In the genomic region with DNA sequence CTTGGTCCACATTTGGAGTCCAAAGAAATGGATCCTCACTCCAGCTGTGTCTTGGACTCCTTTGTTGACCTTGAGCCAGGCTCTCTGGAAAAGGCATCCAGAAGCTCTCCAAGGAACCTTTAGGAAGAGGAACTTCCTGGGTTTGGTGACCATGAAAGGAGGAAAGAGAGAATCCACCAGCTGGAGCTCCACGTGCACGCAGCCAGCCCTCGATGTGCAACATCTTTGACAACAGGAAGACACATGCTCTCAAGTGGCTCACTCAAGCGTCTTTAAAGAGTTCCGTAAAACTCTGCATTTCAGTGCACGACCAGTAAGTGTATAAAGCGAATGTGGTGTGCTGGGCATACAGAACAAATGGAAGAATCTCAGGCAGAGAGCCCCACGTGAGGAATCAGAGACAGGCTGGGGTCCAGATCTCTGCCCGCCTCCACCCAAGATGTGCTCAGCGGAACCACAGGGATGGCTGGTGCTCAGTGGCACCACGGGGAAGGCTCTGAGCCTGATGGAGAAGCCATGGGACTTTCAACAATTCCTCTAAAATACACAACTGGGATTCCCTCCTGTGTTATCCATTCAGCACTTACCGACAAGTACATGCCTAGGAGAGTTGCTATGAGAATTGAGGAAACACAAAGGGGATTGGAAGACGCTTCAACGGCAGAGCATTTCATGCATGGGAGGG, we compare ENCODE assay signal across 19 cellular contexts. TPM values are rescaled to one million over a fixed set of nuclear protein-coding genes. Genes with fewer than 3 reads are reported as not detected.
DNase-seq lines count a peak whose midpoint lies in the region; ATAC-seq and TF ChIP-seq lines count a peak whose summit lies in the region.
"Had no signal": no experiment of that assay in that cellular context is flagged by ENCODE, and none has a peak within 500 bp of the region (broad histone marks: within the 10 kb centered on the region; RNA-seq: fewer than 3 reads in every experiment).

No MANE protein-coding gene starts in this region.

- peaks cover 96% of the 10 kb centered on the region for H3K27me3 Mint-ChIP-seq in nephron progenitor cell (ENCODE audit: low read depth, poor library complexity)

- WGBS in gastroesophageal sphincter (ENCODE audit: low coverage in 1 of 2), 2 donors: 64 to 67% methylated on average over 6 to 11 of the region's 14 CpGs
- 73 to 77% methylated on average over 13 to 14 of the region's 14 CpGs for WGBS in esophagus squamous epithelium, 2 donors

- H3K4me2 ChIP-seq in BLaER1 treated with 17β-estradiol and CSF1 and Interleukin-3, amounts not matched to agents 10 nM and 100 nM: peak overlapping the region; percentile 33 to 91 (median 77)
- H3K4me2 ChIP-seq: GM23338 had no signal

- peaks cover 8% of the 10 kb centered on the region for H3K4me1 Mint-ChIP-seq in nephron progenitor cell
- H3K4me1 Mint-ChIP-seq: CD14-positive monocyte; CD4-positive, alpha-beta memory T cell; GM23338 had no signal

- no peak for TF ChIP-seq EP300 in gastroesophageal sphincter (IDR thresholded peaks at IDR 0.05)

- TF ChIP-seq CTCF in gastroesophageal sphincter (IDR thresholded peaks at IDR 0.05): no peak
- TF ChIP-seq CTCF in nephron progenitor cell (IDR thresholded peaks at IDR 0.05): no peak
- TF ChIP-seq CTCF in esophagus squamous epithelium (IDR thresholded peaks at IDR 0.05): no peak

- peaks cover 0 to 1% (median 0%) of the 10 kb centered on the region in 11 experiments; a peak in 1 of 22 replicates for H3K9me3 ChIP-seq in BLaER1 treated with 17β-estradiol and CSF1 and Interleukin-3, amounts not matched to agents 10 nM and 100 nM (replicated peaks in 1 of 11)
- H3K9me3 ChIP-seq in gastroesophageal sphincter: no peaks in the 10 kb centered on the region
- no peaks in the 10 kb centered on the region for H3K9me3 ChIP-seq in esophagus squamous epithelium
- H3K9me3 ChIP-seq: BE2C had no signal

- H3K27ac Mint-ChIP-seq in nephron progenitor cell: peak overlapping the region; percentile 47
- H3K27ac Mint-ChIP-seq: CD14-positive monocyte; CD4-positive, alpha-beta memory T cell; GM23338 had no signal

- no peaks in the 10 kb centered on the region for H3K27me3 ChIP-seq in BLaER1 treated with 17β-estradiol and CSF1 and Interleukin-3, amounts not matched to agents 10 nM and 100 nM
- H3K27me3 ChIP-seq in gastroesophageal sphincter (peaks cover 20% of the 10 kb centered on the region), esophagus squamous epithelium (peaks cover 0 to 4% (median 0%) of the 10 kb centered on the region in 4 donors)
- H3K27me3 ChIP-seq: BE2C had no signal

- DNase-seq in nephron progenitor cell (no peak), NCI-H69 (lab: John Stamatoyannopoulos, UW) (no peak), posterior cingulate gyrus (no peak), esophagus squamous epithelium (lab: John Stamatoyannopoulos, UW) (no peak)
- DNase-seq: BE2C; CD4-positive, alpha-beta memory T cell; DMS153; DMS79; GF-D8; HCEC 1CT; IMR-90 had no signal

- H3K4me3 Mint-ChIP-seq in nephron progenitor cell: no peak overlapping the region
- H3K4me3 Mint-ChIP-seq: CD14-positive monocyte; CD4-positive, alpha-beta memory T cell; GM23338 had no signal

- no peaks in the 10 kb centered on the region for H3K36me3 ChIP-seq in BLaER1 treated with 17β-estradiol and CSF1 and Interleukin-3, amounts not matched to agents 10 nM and 100 nM
- no peaks in the 10 kb centered on the region for H3K36me3 ChIP-seq in gastroesophageal sphincter
- H3K36me3 ChIP-seq in esophagus squamous epithelium: no peaks in the 10 kb centered on the region
- H3K36me3 ChIP-seq: BE2C had no signal

- peaks cover 11 to 29% (median 20%) of the 10 kb centered on the region in 10 experiments for H3K4me1 ChIP-seq in BLaER1 treated with 17β-estradiol and CSF1 and Interleukin-3, amounts not matched to agents 10 nM and 100 nM
- H3K4me1 ChIP-seq in gastroesophageal sphincter (no peaks in the 10 kb centered on the region), esophagus squamous epithelium (no peaks in the 10 kb centered on the region)
- H3K4me1 ChIP-seq: BE2C had no signal

- ATAC-seq in gastroesophageal sphincter: peak; percentile 38
- ATAC-seq: GM23338, K562 had no signal

- intact Hi-C loops in posterior cingulate gyrus (cut with DNase I): no loop called here
- intact Hi-C loops in esophagus squamous epithelium (cut with DNase I): no loop called here

- no peak for TF ChIP-seq POLR2A in gastroesophageal sphincter (IDR thresholded peaks at IDR 0.05)
- no peak for TF ChIP-seq POLR2A in esophagus squamous epithelium (IDR thresholded peaks at IDR 0.05)

- H3K4me3 ChIP-seq in BLaER1 treated with 17β-estradiol and CSF1 and Interleukin-3, amounts not matched to agents 10 nM and 100 nM: no peak overlapping the region
- H3K4me3 ChIP-seq in gastroesophageal sphincter (no peak overlapping the region), esophagus squamous epithelium (no peak overlapping the region)
- H3K4me3 ChIP-seq: GM23338, K562 had no signal

- no peaks in the 10 kb centered on the region for H4K20me1 ChIP-seq in BLaER1 treated with 17β-estradiol and CSF1 and Interleukin-3, amounts not matched to agents 10 nM and 100 nM

- no peaks in the 10 kb centered on the region for H3K36me3 Mint-ChIP-seq in nephron progenitor cell (ENCODE audit: low read depth)
- H3K36me3 Mint-ChIP-seq: CD14-positive monocyte; CD4-positive, alpha-beta memory T cell had no signal

- H3K9me3 Mint-ChIP-seq in nephron progenitor cell: peaks cover 11% of the 10 kb centered on the region

- H3K27ac ChIP-seq in BLaER1 treated with 17β-estradiol and CSF1 and Interleukin-3, amounts not matched to agents 10 nM and 100 nM: peak overlapping the region in 6 of 11 experiments; percentile 18 to 84 (median 72); a peak in 11 of 22 replicates
- H3K27ac ChIP-seq in gastroesophageal sphincter (no peak overlapping the region), esophagus squamous epithelium (no peak overlapping the region)
- H3K27ac ChIP-seq: HL-60 had no signal

- peak overlapping the region in 4 of 11 experiments; percentile 12 to 70 (median 59); a peak in 8 of 22 replicates for H3K9ac ChIP-seq in BLaER1 treated with 17β-estradiol and CSF1 and Interleukin-3, amounts not matched to agents 10 nM and 100 nM

RNA-seq across cellular contexts. Expression of a gene that starts 48.5 kb away (rescaled TPM):
- total RNA-seq in gastroesophageal sphincter: not detected
- total RNA-seq in esophagus squamous epithelium: not detected
- total RNA-seq: A172; CD4-positive, alpha-beta memory T cell; GM23338; HT1080; IMR-90 had no signal

Comparison
In these comparisons a context has a peak if more than half of its experiments do, and no peak if none do; other contexts are left out.
1. H3K27ac ChIP-seq: peak in BLaER1 treated with 17β-estradiol and CSF1 and Interleukin-3, amounts not matched to agents 10 nM and 100 nM (6 of 11); none in gastroesophageal sphincter (0 of 4) and esophagus squamous epithelium (0 of 4).